13 cellular contexts compared by ENCODE assay signal in the genomic region with DNA sequence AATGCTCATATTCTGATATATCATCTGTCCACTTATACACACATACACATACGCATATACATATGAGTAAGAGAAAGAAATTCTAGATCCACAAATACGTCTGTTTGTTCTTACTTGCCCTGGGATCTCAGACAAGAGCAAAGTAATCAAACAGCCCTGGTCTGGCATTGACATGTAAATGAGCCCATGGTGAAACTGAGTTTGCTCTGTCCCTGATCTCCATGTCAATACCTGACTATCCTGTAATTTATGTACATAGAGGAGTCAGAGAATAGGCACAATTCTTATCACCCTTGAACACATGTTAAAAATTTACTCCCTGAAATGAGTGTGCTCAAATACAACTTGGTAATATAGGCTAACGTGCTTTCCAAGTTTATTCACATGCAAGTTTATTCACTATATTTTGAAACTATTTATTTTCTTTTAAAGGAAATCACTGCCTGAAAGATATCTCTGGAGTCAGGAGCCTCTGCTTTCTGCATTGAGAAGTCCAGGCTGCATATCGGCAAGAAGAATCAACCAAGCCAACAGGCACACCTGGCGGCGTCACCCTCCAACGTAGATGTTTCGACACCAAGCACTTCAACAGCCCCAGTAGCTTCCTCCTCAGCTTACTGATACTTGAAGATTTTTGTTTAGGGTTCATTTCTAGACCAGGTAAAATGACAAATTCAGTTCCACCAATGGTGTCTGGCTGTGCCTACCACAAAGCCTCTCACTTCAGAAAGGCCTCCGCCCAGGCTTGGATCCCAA.
"Had no signal": no experiment of that assay in that cellular context is flagged by ENCODE, and none has a peak within 500 bp of the region (broad histone marks: within the 10 kb centered on the region; RNA-seq: fewer than 3 reads in every experiment).

No MANE protein-coding gene starts in this region.

- H3K9me3 ChIP-seq: left ventricle myocardium inferior, thyroid gland, vagina had no signal

- DNase-seq: activated CD4-positive, alpha-beta T cell treated with anti-CD3 and anti-CD28 coated beads for 48 hours; activated naive CD4-positive, alpha-beta T cell treated with Interleukin-2 at 50 U/mL for 16 hours; left ventricle myocardium inferior; natural killer cell; right cardiac atrium; small intestine; thyroid gland had no signal

- H3K27me3 Mint-ChIP-seq: memory B cell, progenitor cell of endocrine pancreas had no signal

- H3K4me3 ChIP-seq: cardiac muscle cell, left ventricle myocardium inferior, thyroid gland, vagina had no signal

- H3K4me1 Mint-ChIP-seq: memory B cell, natural killer cell had no signal

- H3K36me3 ChIP-seq: cardiac muscle cell, left ventricle myocardium inferior, thyroid gland, vagina had no signal

- H3K4me3 Mint-ChIP-seq: memory B cell, natural killer cell had no signal

- H3K27ac Mint-ChIP-seq: memory B cell, natural killer cell, progenitor cell of endocrine pancreas had no signal

- H3K27ac ChIP-seq: cardiac muscle cell, left ventricle myocardium inferior, thyroid gland, vagina, VCaP had no signal

- ATAC-seq: esophagus mucosa, natural killer cell, right cardiac atrium had no signal

- H3K27me3 ChIP-seq: cardiac muscle cell, thyroid gland, vagina had no signal

- H3K4me1 ChIP-seq: left ventricle myocardium inferior, thyroid gland, vagina had no signal

- H3K9me3 Mint-ChIP-seq: memory B cell, natural killer cell had no signal
